25 cellular contexts compared by ENCODE assay signal in the genomic region with DNA sequence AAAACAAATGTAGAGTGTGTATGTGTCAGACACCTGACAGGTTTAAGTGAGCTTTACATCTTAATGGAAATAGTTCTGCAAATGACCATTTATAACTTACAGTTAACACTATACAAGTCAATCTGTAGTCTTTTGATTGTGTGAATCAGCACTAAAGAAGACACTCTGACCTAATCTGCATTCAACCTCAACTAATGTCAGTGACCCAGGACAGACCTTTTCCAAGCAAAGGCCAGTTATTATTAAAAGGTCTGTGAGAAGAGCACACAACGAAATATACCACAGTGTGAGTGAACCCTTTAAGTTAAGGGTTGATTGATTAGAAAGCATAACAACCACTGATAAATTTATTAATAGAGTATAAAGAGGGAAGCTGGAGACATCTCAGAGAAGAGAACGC.
"Had no signal": no experiment of that assay in that cellular context is flagged by ENCODE, and none has a peak within 500 bp of the region (broad histone marks: within the 10 kb centered on the region; RNA-seq: fewer than 3 reads in every experiment).

No MANE protein-coding gene starts in this region.

- H3K27me3 Mint-ChIP-seq: dendritic cell treated with granulocyte-macrophage colony-stimulating factor and Interleukin-4, amounts not matched to agents 40 ng/mL and 50 ng/mL, for 4 days; effector memory CD8-positive, alpha-beta T cell; naive B cell had no signal

- H3K4me1 Mint-ChIP-seq: immature natural killer cell, mesothelial cell of epicardium, naive B cell had no signal

- H3K36me3 ChIP-seq: colonic mucosa, gastroesophageal sphincter, heart left ventricle, left lung, lower lobe of right lung had no signal

- H3K27me3 ChIP-seq: colonic mucosa, foreskin keratinocyte, gastroesophageal sphincter, heart left ventricle, hepatocyte, left lung had no signal

- H3K27ac Mint-ChIP-seq: dendritic cell treated with granulocyte-macrophage colony-stimulating factor and Interleukin-4, amounts not matched to agents 40 ng/mL and 50 ng/mL, for 4 days; effector memory CD8-positive, alpha-beta T cell; endodermal cell; immature natural killer cell; mesothelial cell of epicardium; naive B cell had no signal

- ATAC-seq: effector memory CD8-positive, alpha-beta T cell; esophagus mucosa; foreskin keratinocyte; gastroesophageal sphincter; heart left ventricle; left colon; left lung; lower lobe of right lung; mucosa of descending colon had no signal

- H3K36me3 Mint-ChIP-seq: immature natural killer cell, mesothelial cell of epicardium, naive B cell had no signal

- H3K9me3 Mint-ChIP-seq: dendritic cell treated with granulocyte-macrophage colony-stimulating factor and Interleukin-4, amounts not matched to agents 40 ng/mL and 50 ng/mL, for 4 days; endodermal cell had no signal

- H3K4me3 ChIP-seq: colonic mucosa, gastroesophageal sphincter, heart left ventricle, hepatocyte, left lung, lower lobe of right lung, mucosa of descending colon had no signal

- DNase-seq: colonic mucosa; cortex of kidney; effector CD8-positive, alpha-beta T cell; effector memory CD8-positive, alpha-beta T cell; endodermal cell; erythroblast; foreskin keratinocyte; hypothalamus; immature natural killer cell; islet precursor cell; kidney; kidney glomerular epithelial cell; left colon; left lung; lower lobe of right lung; mesenchymal stem cell; mucosa of descending colon; naive B cell had no signal

- H3K9me3 ChIP-seq: colonic mucosa, gastroesophageal sphincter, left lung, lower lobe of right lung, mucosa of descending colon had no signal

- H3K4me3 Mint-ChIP-seq: dendritic cell treated with granulocyte-macrophage colony-stimulating factor and Interleukin-4, amounts not matched to agents 40 ng/mL and 50 ng/mL, for 4 days; effector memory CD8-positive, alpha-beta T cell; endodermal cell; immature natural killer cell; mesothelial cell of epicardium; naive B cell had no signal

- H3K4me1 ChIP-seq: colonic mucosa, foreskin keratinocyte, gastroesophageal sphincter, heart left ventricle, left lung, lower lobe of right lung had no signal

- H3K27ac ChIP-seq: colonic mucosa, epithelial cell of prostate, foreskin keratinocyte, gastroesophageal sphincter, heart left ventricle, hepatocyte, left lung, lower lobe of right lung had no signal
